8 cellular contexts compared by ENCODE assay signal in the genomic region with DNA sequence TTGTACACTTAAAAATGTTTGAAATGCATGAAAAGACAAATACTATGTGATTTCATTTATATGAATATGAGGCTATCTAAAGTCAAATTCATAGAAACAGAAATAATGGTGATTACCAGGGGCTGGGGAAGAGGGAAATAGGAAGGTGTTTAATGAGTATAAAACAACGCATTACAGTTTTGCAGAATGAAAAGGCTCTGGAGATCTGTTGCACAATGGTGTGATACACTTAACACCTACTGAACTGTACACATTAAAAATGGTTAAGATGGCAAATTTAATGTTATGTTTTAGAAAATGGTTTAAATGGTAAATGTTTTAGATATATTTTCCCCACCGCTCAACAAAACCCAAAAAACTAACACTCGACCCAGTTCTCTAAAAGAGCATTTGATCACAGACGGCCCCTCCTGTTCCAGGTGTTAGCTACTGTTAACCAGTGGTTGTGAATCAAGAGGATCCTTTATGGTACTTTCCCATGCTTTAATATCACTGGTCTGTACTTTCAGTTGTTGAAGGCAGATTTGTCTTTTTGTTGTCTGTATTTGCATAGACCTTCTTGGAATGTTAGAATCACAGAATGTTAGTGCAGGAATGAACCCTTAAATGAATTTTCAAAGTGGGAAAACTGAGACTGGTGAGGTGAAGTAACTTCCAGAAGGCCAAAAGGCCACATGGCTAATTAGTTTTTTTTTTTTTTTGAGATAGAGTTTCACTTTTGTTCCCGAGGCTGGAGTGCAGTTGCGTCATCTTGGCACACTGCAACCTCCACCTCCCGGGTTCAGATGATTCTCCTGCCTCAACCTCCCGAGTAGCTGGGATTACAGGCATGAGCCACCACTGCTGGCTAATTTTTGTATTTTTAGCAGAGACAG. TPM values are rescaled to one million over a fixed set of nuclear protein-coding genes. Genes with fewer than 3 reads are reported as not detected.
DNase-seq lines count a peak whose midpoint lies in the region; ATAC-seq and TF ChIP-seq lines count a peak whose summit lies in the region.

No MANE protein-coding gene starts in this region.

- peaks cover 8% of the 10 kb centered on the region for H3K4me1 ChIP-seq in MM.1S (ENCODE audit: low read length)
- H3K4me1 ChIP-seq in psoas muscle: peaks cover 54% of the 10 kb centered on the region

- DNase-seq in MM.1S (peak; percentile 66), epithelial cell of esophagus (ENCODE audit: low read depth) (peak; percentile 41), psoas muscle (peak; percentile 60 to 74), dorsolateral prefrontal cortex (no peak), NCI-H82 treated with DMSO at 0.1 percent for 48 hours (lab: John Stamatoyannopoulos, UW; ENCODE audit: unreplicated experiment) (no peak)

- H3K36me3 ChIP-seq in MM.1S (replicated peaks; ENCODE audit: insufficient read depth, low read length): no peaks in the 10 kb centered on the region
- H3K36me3 ChIP-seq in psoas muscle (ENCODE audit: insufficient read depth in 1 of 2, low read depth in 1 of 2): no peaks in the 10 kb centered on the region

- H3K27ac ChIP-seq in MM.1S (ENCODE audit: low read length) (peak overlapping the region; percentile 55; the same call in 1 of the 2 replicates), psoas muscle (peak overlapping the region; percentile 53), dorsolateral prefrontal cortex (peak overlapping the region in 12 of 59 donors; percentile 0 to 66 (median 27))

- H3K4me2 ChIP-seq in MM.1S (ENCODE audit: low read depth, low read length): peak overlapping the region; percentile 71

- H3K27me3 ChIP-seq in MM.1S (replicated peaks; ENCODE audit: insufficient read depth, low read length) (no peaks in the 10 kb centered on the region), psoas muscle (ENCODE audit: insufficient read depth in 3 of 3, low read length in 2 of 3) (no peaks in the 10 kb centered on the region), dorsolateral prefrontal cortex (no peaks in the 10 kb centered on the region)

- TF ChIP-seq CTCF in MM.1S (IDR thresholded peaks at IDR 0.05; ENCODE audit: low read length): no peak
- TF ChIP-seq CTCF in epithelial cell of esophagus (IDR thresholded peaks at IDR 0.05; ENCODE audit: insufficient read depth, low read depth, low read length, missing control alignments): no peak
- TF ChIP-seq CTCF in psoas muscle (IDR thresholded peaks at IDR 0.05): no peak
- TF ChIP-seq CTCF in dorsolateral prefrontal cortex (IDR thresholded peaks at IDR 0.05 in 54 of 56, conservative IDR thresholded peaks at IDR 0.05 in 2 of 56; ENCODE audit: low read depth in 1 of 56, partially characterized antibody in 56 of 56): no peak

- WGBS in psoas muscle, 3 donors: 28 to 41% (median 29%) methylated on average over 8 of the region's 8 CpGs

- peaks cover 41% of the 10 kb centered on the region for H4K20me1 ChIP-seq in MM.1S (ENCODE audit: insufficient read depth, low read length)

- H3K9me3 ChIP-seq in MM.1S (replicated peaks; ENCODE audit: insufficient read depth, low read length) (no peaks in the 10 kb centered on the region), psoas muscle (no peaks in the 10 kb centered on the region)

- H3K9me2 ChIP-seq in MM.1S (replicated peaks; ENCODE audit: insufficient read depth, low read length): no peaks in the 10 kb centered on the region

- H3K4me3 ChIP-seq in MM.1S (ENCODE audit: low read length): peak overlapping the region; percentile 34; the same call in 1 of the 2 replicates
- H3K4me3 ChIP-seq in epithelial cell of esophagus (ENCODE audit: low read length): no peak overlapping the region
- H3K4me3 ChIP-seq in psoas muscle: peak overlapping the region; percentile 2
- peak overlapping the region in 4 of 59 donors; percentile 8 to 20 (median 11) for H3K4me3 ChIP-seq in dorsolateral prefrontal cortex

- peaks cover 13% of the 10 kb centered on the region for H3F3A ChIP-seq in MM.1S (ENCODE audit: insufficient read depth, low read length)

- H3K9ac ChIP-seq in MM.1S (ENCODE audit: low read length): no peak overlapping the region

- no peak overlapping the region for H2AFZ ChIP-seq in MM.1S (ENCODE audit: low read length)

- H3K79me2 ChIP-seq in MM.1S (ENCODE audit: low read length): peaks cover 100% of the 10 kb centered on the region

- ATAC-seq in GM19452 (IDR thresholded peaks at IDR 0.05; ENCODE audit: unreplicated experiment) (peak; percentile 53), psoas muscle (peak in 3 of 4 donors; percentile 59 to 74 (median 61)), GM19035 (IDR thresholded peaks at IDR 0.05; ENCODE audit: unreplicated experiment) (no peak), GM19397 (IDR thresholded peaks at IDR 0.05; ENCODE audit: unreplicated experiment) (no peak)

- intact Hi-C loops in psoas muscle (cut with DNase I): no loop called here
- intact Hi-C loops in dorsolateral prefrontal cortex (cut with DNase I): no loop called here

RNA-seq across cellular contexts. Expression of a gene that starts 10.2 kb away (rescaled TPM):
- total RNA-seq in psoas muscle: 100 to 1,000 TPM; 131 to 164 (median 149) TPM
- polyA plus RNA-seq in psoas muscle: 100 to 1,000 TPM in 2 of 3 donors, 10 to 100 TPM in 1; 76.5 to 170 (median 116) TPM
- 100 to 1,000 TPM in 104 of 120 experiments, 10 to 100 TPM in 16; 88.3 to 149 (median 112) TPM for total RNA-seq in dorsolateral prefrontal cortex

Comparison
In these comparisons a context has a peak if more than half of its experiments do, and no peak if none do; other contexts are left out.
1. ATAC-seq: peak in GM19452 (single experiment) and psoas muscle (3 of 4); none in GM19035 (single experiment) and GM19397 (single experiment).
2. DNase-seq: peak in MM.1S (single experiment), epithelial cell of esophagus (single experiment) and psoas muscle (2 of 2); none in dorsolateral prefrontal cortex (0 of 10) and NCI-H82 treated with DMSO at 0.1 percent for 48 hours (single experiment).